18 cellular contexts compared by ENCODE assay signal in the genomic region with DNA sequence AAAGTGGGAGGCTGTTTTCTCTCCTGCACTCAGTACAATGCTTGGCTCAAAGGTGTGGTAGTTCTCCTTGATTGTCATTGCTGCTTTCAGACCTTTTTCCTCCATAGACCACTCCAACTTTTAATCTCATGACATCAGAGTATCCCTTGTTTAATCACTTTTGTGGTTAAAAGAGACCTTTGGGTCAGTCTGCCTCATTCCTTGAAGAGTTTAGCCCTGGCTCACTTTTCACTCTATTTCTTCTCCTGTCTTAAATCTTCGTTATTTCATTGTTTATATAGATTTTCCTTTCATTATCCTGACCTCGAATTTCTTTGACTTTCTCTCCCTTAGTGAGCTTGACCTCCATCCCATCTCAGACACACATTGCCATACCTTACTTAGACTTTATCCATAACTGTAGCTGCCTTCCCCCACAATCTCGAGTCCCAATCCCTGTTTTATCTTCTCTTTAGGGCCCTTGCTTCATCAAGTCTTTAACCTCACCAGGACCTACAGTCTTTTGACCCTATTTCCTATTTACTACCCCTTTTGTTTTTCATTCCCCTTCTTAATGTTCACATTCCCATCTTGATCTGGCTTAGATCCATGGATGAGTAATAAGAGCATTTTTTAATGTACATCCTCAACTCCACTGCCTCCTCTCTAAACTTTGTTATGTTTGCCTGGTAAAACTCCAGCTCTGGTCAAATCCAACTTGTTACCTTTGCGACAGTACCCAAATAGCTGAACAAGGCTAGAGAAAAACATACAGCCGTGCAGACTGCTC. TPM values are rescaled to one million over a fixed set of nuclear protein-coding genes. Genes with fewer than 3 reads are reported as not detected.
DNase-seq lines count a peak whose midpoint lies in the region; ATAC-seq, FAIRE-seq and TF ChIP-seq lines count a peak whose summit lies in the region.
"Had no signal": no experiment of that assay in that cellular context is flagged by ENCODE, and none has a peak within 500 bp of the region (broad histone marks: within the 10 kb centered on the region; RNA-seq: fewer than 3 reads in every experiment).

No MANE protein-coding gene starts in this region.

- no peaks in the 10 kb centered on the region for H3K9me1 ChIP-seq in keratinocyte (ENCODE audit: control insufficient read depth, extremely low read depth, insufficient read depth, low read length)

- DNase-seq in AG09309 (ENCODE audit: low read depth) (peak; percentile 41), HFF-Myc (ENCODE audit: extremely low read depth, low read depth) (peak; percentile 52), amniotic epithelial cell (ENCODE audit: low read depth) (peak; percentile 89), keratinocyte (ENCODE audit: low read depth, low spot score) (no peak), prostate gland (ENCODE audit: low spot score) (no peak), GM10248 (ENCODE audit: extremely low spot score) (no peak)
- DNase-seq: activated CD8-positive, alpha-beta T cell treated with anti-CD3 and anti-CD28 coated beads, Interleukin-2, amount 10 ng/mL, durations not matched to agents 7 days and 5 days; activated effector memory CD4-positive, alpha-beta T cell treated with Interleukin-2 at 50 U/mL for 16 hours; BE2C; body of pancreas; left cardiac atrium; NCI-H2029; NCI-H69; Right ventricle myocardium superior had no signal

- no peaks in the 10 kb centered on the region for H4K20me1 ChIP-seq in keratinocyte (ENCODE audit: control insufficient read depth, extremely low read depth, insufficient read depth, low read length)

- CTCF ChIA-PET in GM10248 (lab: Yijun Ruan, JAX) = interaction anchor here (1.0 to 1.8 kb wide), 4 partner anchors 8 to 78 kb away, joined by 3 to 5 read pairs (median 4); no protein-coding TSS in a partner anchor

- H2AFZ ChIP-seq in keratinocyte (ENCODE audit: control insufficient read depth, low read length) = no peak overlapping the region
- H2AFZ ChIP-seq: GM23338, parathyroid adenoma had no signal

- ATAC-seq in GM21786 (IDR thresholded peaks at IDR 0.05; ENCODE audit: unreplicated experiment) (no peak), HG02973 (IDR thresholded peaks at IDR 0.05; ENCODE audit: unreplicated experiment) (no peak)
- ATAC-seq: activated CD8-positive, alpha-beta T cell treated with anti-CD3 and anti-CD28 coated beads, Interleukin-2, amount 10 ng/mL, durations not matched to agents 7 days and 5 days; body of pancreas; GM23338; left cardiac atrium had no signal

- 58% methylated on average over 5 of the region's 5 CpGs for WGBS in prostate gland

- POLR2A ChIA-PET in GM10248 (lab: Yijun Ruan, JAX) = interaction anchor here (0.6 kb wide), 1 partner anchor 13 kb away, joined by 3 read pairs; no protein-coding TSS in a partner anchor

- intact Hi-C loops in prostate gland (cut with DNase I) = no loop called here

- H3K79me2 ChIP-seq in keratinocyte (ENCODE audit: control insufficient read depth, insufficient read depth, low read length) = peaks cover 86% of the 10 kb centered on the region

- H3K4me1 ChIP-seq in keratinocyte (ENCODE audit: control insufficient read depth, extremely low read depth, insufficient read depth, low read length) (peaks cover 40% of the 10 kb centered on the region), prostate gland (replicated peaks) (no peaks in the 10 kb centered on the region)

- H3K4me3 ChIP-seq in AG09309 (ENCODE audit: control insufficient read depth, low read depth, low read length) = no peak overlapping the region
- 0 out of 2 replicates have a peak overlapping the region, but pooled peaks have one; percentile 3 for H3K4me3 ChIP-seq in HFF-Myc (replicated peaks; ENCODE audit: low read depth, low read length)
- no peak overlapping the region for H3K4me3 ChIP-seq in keratinocyte (ENCODE audit: control insufficient read depth in 2 of 3, extremely low read depth in 1 of 3, insufficient read depth in 2 of 3, low read depth in 1 of 3, low read length in 3 of 3)
- no peak overlapping the region for H3K4me3 ChIP-seq in prostate gland
- H3K4me3 ChIP-seq: body of pancreas, GM23338 had no signal

- peak overlapping the region; percentile 12 for H3K4me2 ChIP-seq in keratinocyte (ENCODE audit: control insufficient read depth, extremely low read depth, insufficient read depth, low read depth, low read length)
- H3K4me2 ChIP-seq: GM23338 had no signal

- H3K27me3 ChIP-seq in keratinocyte (ENCODE audit: control insufficient read depth, extremely low read depth, insufficient read depth, low read length) (no peaks in the 10 kb centered on the region), prostate gland (replicated peaks; ENCODE audit: insufficient read depth) (no peaks in the 10 kb centered on the region)
- H3K27me3 ChIP-seq: BE2C, body of pancreas had no signal

- H3K36me3 ChIP-seq in keratinocyte (ENCODE audit: control insufficient read depth in 2 of 2, extremely low read depth in 1 of 2, insufficient read depth in 2 of 2, low read length in 2 of 2) (peaks cover 0 to 4% of the 10 kb centered on the region in 2 experiments), prostate gland (no peaks in the 10 kb centered on the region)

- dilution Hi-C loops in keratinocyte (cut with MboI; ENCODE audit: extremely low pct_ligation_motif_present, low sequenced_read_pairs) = no loop called here

- H3K27ac ChIP-seq in keratinocyte (ENCODE audit: control insufficient read depth, insufficient read depth, low read length) = no peak overlapping the region
- no peak overlapping the region for H3K27ac ChIP-seq in prostate gland
- H3K27ac ChIP-seq: body of pancreas, parathyroid adenoma had no signal

- no peak for TF ChIP-seq POLR2A in prostate gland (IDR thresholded peaks at IDR 0.05)

- H3K9ac ChIP-seq in keratinocyte (ENCODE audit: control insufficient read depth, extremely low read depth, insufficient read depth, low read length) = no peak overlapping the region
- H3K9ac ChIP-seq: parathyroid adenoma had no signal

- TF ChIP-seq CTCF in AG09309 (IDR thresholded peaks at IDR 0.05; ENCODE audit: control insufficient read depth, insufficient read depth, low read depth, low read length, missing control alignments) (no peak), HFF-Myc (IDR thresholded peaks at IDR 0.05; ENCODE audit: low read depth, low read length, missing control alignments) (no peak), keratinocyte (optimal IDR thresholded peaks at IDR 0.05 in 1 of 3, IDR thresholded peaks at IDR 0.05 in 1 of 3, conservative IDR thresholded peaks at IDR 0.05 in 1 of 3; ENCODE audit: extremely low read depth in 1 of 3, insufficient read depth in 2 of 3, low read length in 3 of 3) (no peak), prostate gland (IDR thresholded peaks at IDR 0.05) (no peak), GM10248 (IDR thresholded peaks at IDR 0.05; ENCODE audit: control extremely low read depth, extremely low read depth, low read depth, missing control alignments) (no peak)

- FAIRE-seq in keratinocyte (lab: Jason Lieb, UNC) = peak; percentile 76

- H3K9me3 ChIP-seq in keratinocyte (ENCODE audit: control insufficient read depth, low read depth, low read length) (no peaks in the 10 kb centered on the region), prostate gland (no peaks in the 10 kb centered on the region)
- H3K9me3 ChIP-seq: BE2C, body of pancreas had no signal

RNA-seq across cellular contexts. Expression of gene ATXN10, which starts 9.5 kb away (rescaled TPM):
- polyA plus RNA-seq in keratinocyte = 238 to 276 TPM (median 242 TPM) in 3 replicates
- 147 TPM for polyA plus RNA-seq in keratinocyte (2011; ENCODE audit: low read depth)
- 172 and 329 TPM in 2 replicates for polyA plus RNA-seq in keratinocyte (2011; cell fraction: cytosol; rRNA removed)
- polyA plus RNA-seq in keratinocyte (2011; cell fraction: nucleus; rRNA removed) = 190 and 196 TPM in 2 replicates
- polyA plus RNA-seq in keratinocyte (2012; ENCODE audit: low replicate concordance) = 88.1 and 124 TPM in 2 replicates
- 156 to 320 TPM (median 270 TPM) in 3 replicates for polyA minus RNA-seq in keratinocyte
- 71.7 TPM for polyA minus RNA-seq in keratinocyte (2011; cell fraction: cytosol; rRNA and poly(A)+ RNA removed)
- polyA minus RNA-seq in keratinocyte (2011; cell fraction: nucleus; rRNA and poly(A)+ RNA removed) = 59.4 and 126 TPM in 2 replicates
- 100 to 1,000 TPM; 125 to 148 TPM for total RNA-seq in prostate gland

Comparison
In these comparisons a context has a peak if more than half of its experiments do, and no peak if none do; other contexts are left out.
1. DNase-seq: peak in AG09309 (single experiment), HFF-Myc (single experiment) and amniotic epithelial cell (single experiment); none in keratinocyte (single experiment), prostate gland (single experiment) and GM10248 (single experiment).